In genomic region chr7:46168231-46168630, GRCh38 we compare ENCODE assay signal across 19 cellular contexts.
A peak's percentile ranks its signal among the peaks of the same experiment; 100 is the strongest.
DNase-seq lines count a peak whose midpoint lies in the region; ATAC-seq, FAIRE-seq and TF ChIP-seq lines count a peak whose summit lies in the region.
"Had no signal": no experiment of that assay in that cellular context is flagged by ENCODE, and none has a peak within 500 bp of the region (broad histone marks: within the 10 kb centered on the region; RNA-seq: fewer than 3 reads in every experiment).

No MANE protein-coding gene starts in this region.

- H3K27ac ChIP-seq in GM12878 (ENCODE audit: control insufficient read depth, insufficient read depth) (no peak overlapping the region), foreskin keratinocyte (peak overlapping the region; percentile 52), sigmoid colon (no peak overlapping the region)
- H3K27ac ChIP-seq: BLaER1, C4-2B had no signal

- BruUV-seq in GM12878 (replicated peaks; lab: Mats Ljungman, UMichigan), result no TSS peak

- TF ChIP-seq RAD21 in GM12878 (IDR thresholded peaks at IDR 0.05; ENCODE audit: insufficient read depth, low read depth, low read length), result no peak

- H3K27ac Mint-ChIP-seq in mesothelial cell of epicardium, result no peak overlapping the region
- no peak overlapping the region for H3K27ac Mint-ChIP-seq in activated naive CD8-positive, alpha-beta T cell treated with anti-CD3 and anti-CD28 coated beads, Interleukin-2, amount 50 U/mL, for 24 hours
- H3K27ac Mint-ChIP-seq: B cell; CD4-positive, CD25-positive, alpha-beta regulatory T cell; CD8-positive, alpha-beta T cell; GM23338 had no signal

- H3K4me3 Mint-ChIP-seq in mesothelial cell of epicardium, result no peak overlapping the region
- H3K4me3 Mint-ChIP-seq in activated naive CD8-positive, alpha-beta T cell treated with anti-CD3 and anti-CD28 coated beads, Interleukin-2, amount 50 U/mL, for 24 hours, result no peak overlapping the region
- H3K4me3 Mint-ChIP-seq: B cell; CD4-positive, CD25-positive, alpha-beta regulatory T cell; CD8-positive, alpha-beta T cell; GM23338 had no signal

- DNase-seq in HTR-8/SVneo (ENCODE audit: insufficient read length, low spot score) (no peak), GM12878 (ENCODE audit: low read depth, low spot score) (no peak), foreskin keratinocyte (no peak), mesothelial cell of epicardium (ENCODE audit: low spot score in 2 of 2, unreplicated experiment in 2 of 2) (no peak), sigmoid colon (no peak)
- DNase-seq in activated naive CD8-positive, alpha-beta T cell treated with anti-CD3 and anti-CD28 coated beads, Interleukin-2, amount 50 U/mL, for 24 hours, result no peak
- DNase-seq: Caco-2; CD4-positive, CD25-positive, alpha-beta regulatory T cell; CD8-positive, alpha-beta T cell; DMS153; DND-41 had no signal

- H3K4me2 ChIP-seq in GM12878 (ENCODE audit: control insufficient read depth, insufficient read depth), result no peak overlapping the region
- H3K4me2 ChIP-seq: BLaER1, GM23338 had no signal

- H3K79me2 ChIP-seq in GM12878 (ENCODE audit: control insufficient read depth, insufficient read depth, low read length), result no peaks in the 10 kb centered on the region

- H4K20me1 ChIP-seq in GM12878 (ENCODE audit: control insufficient read depth, insufficient read depth), result no peaks in the 10 kb centered on the region
- H4K20me1 ChIP-seq: BLaER1 had no signal

- no peak overlapping the region for H3K9ac ChIP-seq in GM12878 (ENCODE audit: control insufficient read depth, insufficient read depth, low read length)
- H3K9ac ChIP-seq: BLaER1 had no signal

- no peaks in the 10 kb centered on the region for H3K27me3 Mint-ChIP-seq in mesothelial cell of epicardium (ENCODE audit: low read depth)
- no peaks in the 10 kb centered on the region for H3K27me3 Mint-ChIP-seq in activated naive CD8-positive, alpha-beta T cell treated with anti-CD3 and anti-CD28 coated beads, Interleukin-2, amount 50 U/mL, for 24 hours
- H3K27me3 Mint-ChIP-seq: B cell; CD4-positive, CD25-positive, alpha-beta regulatory T cell had no signal

- peaks cover 20% of the 10 kb centered on the region for H3K4me1 Mint-ChIP-seq in mesothelial cell of epicardium
- H3K4me1 Mint-ChIP-seq in activated naive CD8-positive, alpha-beta T cell treated with anti-CD3 and anti-CD28 coated beads, Interleukin-2, amount 50 U/mL, for 24 hours, result no peaks in the 10 kb centered on the region
- H3K4me1 Mint-ChIP-seq: B cell; CD4-positive, CD25-positive, alpha-beta regulatory T cell; GM23338 had no signal

- WGBS in GM12878 (ENCODE audit: insufficient coverage, insufficient replicate concordance, low lambda C conversion rate, missing lambda C conversion rate), result 21% methylated on average over 5 of the region's 5 CpGs
- WGBS in sigmoid colon, 2 donors, result 84 to 88% methylated on average over 5 of the region's 5 CpGs

- no peak for TF ChIP-seq CTCF in GM12878 (IDR thresholded peaks at IDR 0.05 in 2 of 3, conservative IDR thresholded peaks at IDR 0.05 in 1 of 3; ENCODE audit: control insufficient read depth in 2 of 3, extremely low read depth in 1 of 3, insufficient read depth in 1 of 3, low read depth in 3 of 3, low read length in 3 of 3)
- no peak for TF ChIP-seq CTCF in foreskin keratinocyte (conservative IDR thresholded peaks at IDR 0.05)
- no peak for TF ChIP-seq CTCF in mesothelial cell of epicardium (IDR thresholded peaks at IDR 0.05; ENCODE audit: unreplicated experiment)
- TF ChIP-seq CTCF in sigmoid colon (IDR thresholded peaks at IDR 0.05), result no peak

- H3K4me3 ChIP-seq in GM12878, result no peak overlapping the region
- H3K4me3 ChIP-seq in sigmoid colon, result no peak overlapping the region
- H3K4me3 ChIP-seq: BLaER1, GM23338, HAP-1 had no signal

- H2AFZ ChIP-seq in GM12878 (ENCODE audit: control insufficient read depth, low read depth, low read length), result no peak overlapping the region
- H2AFZ ChIP-seq: GM23338 had no signal

- H3K9me3 Mint-ChIP-seq in mesothelial cell of epicardium, result peaks cover 8% of the 10 kb centered on the region
- no peaks in the 10 kb centered on the region for H3K9me3 Mint-ChIP-seq in activated naive CD8-positive, alpha-beta T cell treated with anti-CD3 and anti-CD28 coated beads, Interleukin-2, amount 50 U/mL, for 24 hours
- H3K9me3 Mint-ChIP-seq: CD8-positive, alpha-beta T cell; GM23338 had no signal

- RAD21 ChIA-PET in GM12878 (lab: Charles Lee; ENCODE audit: unreplicated experiment), result interaction anchor here (1.0 kb wide), 1 partner anchor 134 kb away, joined by 3 read pairs; no protein-coding TSS in a partner anchor

- H3K36me3 Mint-ChIP-seq in mesothelial cell of epicardium, result no peaks in the 10 kb centered on the region
- no peaks in the 10 kb centered on the region for H3K36me3 Mint-ChIP-seq in activated naive CD8-positive, alpha-beta T cell treated with anti-CD3 and anti-CD28 coated beads, Interleukin-2, amount 50 U/mL, for 24 hours (ENCODE audit: low read depth)
- H3K36me3 Mint-ChIP-seq: CD4-positive, CD25-positive, alpha-beta regulatory T cell; CD8-positive, alpha-beta T cell had no signal

- no peaks in the 10 kb centered on the region for H3K4me1 ChIP-seq in GM12878 (ENCODE audit: control insufficient read depth, insufficient read depth, low read length)
- H3K4me1 ChIP-seq in foreskin keratinocyte, result peaks cover 18% of the 10 kb centered on the region
- H3K4me1 ChIP-seq in sigmoid colon, result no peaks in the 10 kb centered on the region
- H3K4me1 ChIP-seq: BLaER1, Caco-2, HAP-1 had no signal

- H3K9me3 ChIP-seq in GM12878 (replicated peaks; ENCODE audit: control insufficient read depth, insufficient read depth, low read length) (no peaks in the 10 kb centered on the region), sigmoid colon (no peaks in the 10 kb centered on the region)
- H3K9me3 ChIP-seq: BLaER1, Caco-2, HAP-1 had no signal

- CTCF ChIA-PET in GM12878 (lab: Yijun Ruan, JAX), result interaction anchor here (1.8 kb wide), 1 partner anchor 246 kb away, joined by 5 read pairs; no protein-coding TSS in a partner anchor

- POLR2A ChIA-PET in GM12878 (lab: Charles Lee), result no interaction called here

- TF ChIP-seq POLR2A in GM12878 (IDR thresholded peaks at IDR 0.05; ENCODE audit: low read depth, low read length) (no peak), sigmoid colon (IDR thresholded peaks at IDR 0.05) (no peak)

- peak; percentile 57 for FAIRE-seq in HTR-8/SVneo (lab: Jason Lieb, UNC)
- no peak for FAIRE-seq in GM12878 (lab: Jason Lieb, UNC)
- FAIRE-seq: G401.6, GM19239 had no signal

- TF ChIP-seq EP300 in GM12878 (IDR thresholded peaks at IDR 0.05; ENCODE audit: borderline replicate concordance in 1 of 2, control insufficient read depth in 1 of 2, low read depth in 2 of 2, low read length in 2 of 2) (no peak), sigmoid colon (IDR thresholded peaks at IDR 0.05) (no peak)

- peak; percentile 61 for ATAC-seq in GM12878
- no peak for ATAC-seq in foreskin keratinocyte
- no peak for ATAC-seq in GM21717 (IDR thresholded peaks at IDR 0.05; ENCODE audit: unreplicated experiment)
- ATAC-seq in activated naive CD8-positive, alpha-beta T cell treated with anti-CD3 and anti-CD28 coated beads, Interleukin-2, amount 50 U/mL, for 24 hours, result no peak
- ATAC-seq: CD8-positive, alpha-beta T cell; GM23338 had no signal

- H3K36me3 ChIP-seq in GM12878 (ENCODE audit: control insufficient read depth in 2 of 2, insufficient read depth in 2 of 2, low read length in 1 of 2) (no peaks in the 10 kb centered on the region), sigmoid colon (no peaks in the 10 kb centered on the region)
- H3K36me3 ChIP-seq: BLaER1, HAP-1 had no signal

- in situ Hi-C loops in GM12878 (cut with MboI), result no loop called here

- no peaks in the 10 kb centered on the region for H3K27me3 ChIP-seq in GM12878 (replicated peaks in 1 of 2; ENCODE audit: control insufficient read depth in 2 of 2, insufficient read depth in 2 of 2, low read length in 1 of 2)
- no peaks in the 10 kb centered on the region for H3K27me3 ChIP-seq in foreskin keratinocyte
- H3K27me3 ChIP-seq in sigmoid colon, result no peaks in the 10 kb centered on the region
- H3K27me3 ChIP-seq: BLaER1 had no signal

- intact Hi-C loops in GM12878 (cut with micrococcal nuclease; ENCODE audit: unreplicated experiment), result no loop called here
- intact Hi-C loops in sigmoid colon (cut with DNase I), result no loop called here

- SMC1A ChIA-PET in GM12878 (lab: Charles Lee; ENCODE audit: uncharacterized antibody, unreplicated experiment), result interaction anchor here (0.9 to 2.1 kb wide), 3 partner anchors 14 to 142 kb away, joined by 3 to 6 read pairs (median 4); no protein-coding TSS in a partner anchor

TF ChIP-seq in GM12878, 131 proteins besides CTCF, POLR2A, EP300 and RAD21:
- peak; percentile 62 for TF ChIP-seq CREM (IDR thresholded peaks at IDR 0.05; ENCODE audit: low read depth)
- TF ChIP-seq HSF1 (IDR thresholded peaks at IDR 0.05; ENCODE audit: low read depth, low read length), result no peak
- TF ChIP-seq HDGF (IDR thresholded peaks at IDR 0.05), result no peak
- TF ChIP-seq CREB1 (IDR thresholded peaks at IDR 0.05; ENCODE audit: low read depth), result peak; percentile 64; the same call in 1 of the 2 replicates
TF ChIP-seq in GM12878: peak in this region for 2.
